ENCODE assay signal across 1 cellular context in genomic region chr4:1369091-1369450, GRCh38.
TF ChIP-seq lines count a peak whose summit lies in the region.

No MANE protein-coding gene starts in this region.

TF ChIP-seq in H1, 55 proteins besides CTCF, POLR2A, EP300 and RAD21 (continued from another document):
- no peak for TF ChIP-seq SIN3A (conservative IDR thresholded peaks at IDR 0.05 in 1 of 2, IDR thresholded peaks at IDR 0.05 in 1 of 2; ENCODE audit: low read depth in 1 of 2, low read length in 2 of 2)
- TF ChIP-seq EZH2 (IDR thresholded peaks at IDR 0.05; ENCODE audit: low read depth, low read length, severe bottlenecking), result no peak
- TF ChIP-seq CBX5 (IDR thresholded peaks at IDR 0.05; ENCODE audit: low read depth, low read length), result no peak
- TF ChIP-seq, protein P1, sequence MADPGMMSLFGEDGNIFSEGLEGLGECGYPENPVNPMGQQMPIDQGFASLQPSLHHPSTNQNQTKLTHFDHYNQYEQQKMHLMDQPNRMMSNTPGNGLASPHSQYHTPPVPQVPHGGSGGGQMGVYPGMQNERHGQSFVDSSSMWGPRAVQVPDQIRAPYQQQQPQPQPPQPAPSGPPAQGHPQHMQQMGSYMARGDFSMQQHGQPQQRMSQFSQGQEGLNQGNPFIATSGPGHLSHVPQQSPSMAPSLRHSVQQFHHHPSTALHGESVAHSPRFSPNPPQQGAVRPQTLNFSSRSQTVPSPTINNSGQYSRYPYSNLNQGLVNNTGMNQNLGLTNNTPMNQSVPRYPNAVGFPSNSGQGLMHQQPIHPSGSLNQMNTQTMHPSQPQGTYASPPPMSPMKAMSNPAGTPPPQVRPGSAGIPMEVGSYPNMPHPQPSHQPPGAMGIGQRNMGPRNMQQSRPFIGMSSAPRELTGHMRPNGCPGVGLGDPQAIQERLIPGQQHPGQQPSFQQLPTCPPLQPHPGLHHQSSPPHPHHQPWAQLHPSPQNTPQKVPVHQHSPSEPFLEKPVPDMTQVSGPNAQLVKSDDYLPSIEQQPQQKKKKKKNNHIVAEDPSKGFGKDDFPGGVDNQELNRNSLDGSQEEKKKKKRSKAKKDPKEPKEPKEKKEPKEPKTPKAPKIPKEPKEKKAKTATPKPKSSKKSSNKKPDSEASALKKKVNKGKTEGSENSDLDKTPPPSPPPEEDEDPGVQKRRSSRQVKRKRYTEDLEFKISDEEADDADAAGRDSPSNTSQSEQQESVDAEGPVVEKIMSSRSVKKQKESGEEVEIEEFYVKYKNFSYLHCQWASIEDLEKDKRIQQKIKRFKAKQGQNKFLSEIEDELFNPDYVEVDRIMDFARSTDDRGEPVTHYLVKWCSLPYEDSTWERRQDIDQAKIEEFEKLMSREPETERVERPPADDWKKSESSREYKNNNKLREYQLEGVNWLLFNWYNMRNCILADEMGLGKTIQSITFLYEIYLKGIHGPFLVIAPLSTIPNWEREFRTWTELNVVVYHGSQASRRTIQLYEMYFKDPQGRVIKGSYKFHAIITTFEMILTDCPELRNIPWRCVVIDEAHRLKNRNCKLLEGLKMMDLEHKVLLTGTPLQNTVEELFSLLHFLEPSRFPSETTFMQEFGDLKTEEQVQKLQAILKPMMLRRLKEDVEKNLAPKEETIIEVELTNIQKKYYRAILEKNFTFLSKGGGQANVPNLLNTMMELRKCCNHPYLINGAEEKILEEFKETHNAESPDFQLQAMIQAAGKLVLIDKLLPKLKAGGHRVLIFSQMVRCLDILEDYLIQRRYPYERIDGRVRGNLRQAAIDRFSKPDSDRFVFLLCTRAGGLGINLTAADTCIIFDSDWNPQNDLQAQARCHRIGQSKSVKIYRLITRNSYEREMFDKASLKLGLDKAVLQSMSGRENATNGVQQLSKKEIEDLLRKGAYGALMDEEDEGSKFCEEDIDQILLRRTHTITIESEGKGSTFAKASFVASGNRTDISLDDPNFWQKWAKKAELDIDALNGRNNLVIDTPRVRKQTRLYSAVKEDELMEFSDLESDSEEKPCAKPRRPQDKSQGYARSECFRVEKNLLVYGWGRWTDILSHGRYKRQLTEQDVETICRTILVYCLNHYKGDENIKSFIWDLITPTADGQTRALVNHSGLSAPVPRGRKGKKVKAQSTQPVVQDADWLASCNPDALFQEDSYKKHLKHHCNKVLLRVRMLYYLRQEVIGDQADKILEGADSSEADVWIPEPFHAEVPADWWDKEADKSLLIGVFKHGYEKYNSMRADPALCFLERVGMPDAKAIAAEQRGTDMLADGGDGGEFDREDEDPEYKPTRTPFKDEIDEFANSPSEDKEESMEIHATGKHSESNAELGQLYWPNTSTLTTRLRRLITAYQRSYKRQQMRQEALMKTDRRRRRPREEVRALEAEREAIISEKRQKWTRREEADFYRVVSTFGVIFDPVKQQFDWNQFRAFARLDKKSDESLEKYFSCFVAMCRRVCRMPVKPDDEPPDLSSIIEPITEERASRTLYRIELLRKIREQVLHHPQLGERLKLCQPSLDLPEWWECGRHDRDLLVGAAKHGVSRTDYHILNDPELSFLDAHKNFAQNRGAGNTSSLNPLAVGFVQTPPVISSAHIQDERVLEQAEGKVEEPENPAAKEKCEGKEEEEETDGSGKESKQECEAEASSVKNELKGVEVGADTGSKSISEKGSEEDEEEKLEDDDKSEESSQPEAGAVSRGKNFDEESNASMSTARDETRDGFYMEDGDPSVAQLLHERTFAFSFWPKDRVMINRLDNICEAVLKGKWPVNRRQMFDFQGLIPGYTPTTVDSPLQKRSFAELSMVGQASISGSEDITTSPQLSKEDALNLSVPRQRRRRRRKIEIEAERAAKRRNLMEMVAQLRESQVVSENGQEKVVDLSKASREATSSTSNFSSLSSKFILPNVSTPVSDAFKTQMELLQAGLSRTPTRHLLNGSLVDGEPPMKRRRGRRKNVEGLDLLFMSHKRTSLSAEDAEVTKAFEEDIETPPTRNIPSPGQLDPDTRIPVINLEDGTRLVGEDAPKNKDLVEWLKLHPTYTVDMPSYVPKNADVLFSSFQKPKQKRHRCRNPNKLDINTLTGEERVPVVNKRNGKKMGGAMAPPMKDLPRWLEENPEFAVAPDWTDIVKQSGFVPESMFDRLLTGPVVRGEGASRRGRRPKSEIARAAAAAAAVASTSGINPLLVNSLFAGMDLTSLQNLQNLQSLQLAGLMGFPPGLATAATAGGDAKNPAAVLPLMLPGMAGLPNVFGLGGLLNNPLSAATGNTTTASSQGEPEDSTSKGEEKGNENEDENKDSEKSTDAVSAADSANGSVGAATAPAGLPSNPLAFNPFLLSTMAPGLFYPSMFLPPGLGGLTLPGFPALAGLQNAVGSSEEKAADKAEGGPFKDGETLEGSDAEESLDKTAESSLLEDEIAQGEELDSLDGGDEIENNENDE (IDR thresholded peaks at IDR 0.05; ENCODE audit: insufficient replicate concordance, low read length), result no peak
- no peak for TF ChIP-seq CHD2 (IDR thresholded peaks at IDR 0.05; ENCODE audit: low read length)
- no peak for TF ChIP-seq PHF8 (conservative IDR thresholded peaks at IDR 0.05; ENCODE audit: low read depth, low read length)
- no peak for TF ChIP-seq SP1 (IDR thresholded peaks at IDR 0.05; ENCODE audit: low read depth, low read length)
